Comparison of ENCODE assay signal across 8 cellular contexts in genomic region chr16:2532494-2533141, GRCh38. TPM values are rescaled to one million over a fixed set of nuclear protein-coding genes. Genes with fewer than 3 reads are reported as not detected.
DNase-seq lines count a peak whose midpoint lies in the region; ATAC-seq, FAIRE-seq and TF ChIP-seq lines count a peak whose summit lies in the region.

No MANE protein-coding gene starts in this region.

- no peaks in the 10 kb centered on the region for H3K9me3 Mint-ChIP-seq in activated T-cell treated with anti-CD3 and anti-CD28 coated beads, Interleukin-2, amount 50 U/mL, for 4 hours
- H3K9me3 Mint-ChIP-seq in naive B cell: no peaks in the 10 kb centered on the region

- peaks cover 14 to 44% (median 43%) of the 10 kb centered on the region in 4 donors for H3K4me1 ChIP-seq in esophagus muscularis mucosa
- H3K4me1 ChIP-seq in thoracic aorta (ENCODE audit: control insufficient read depth in 1 of 2, low read depth in 2 of 2): peaks cover 10 to 26% of the 10 kb centered on the region in 2 donors

- WGBS in esophagus muscularis mucosa: 3% methylated on average over 32 of the region's 37 CpGs

- peak overlapping the region; percentile 90 for H3K4me3 Mint-ChIP-seq in activated T-cell treated with anti-CD3 and anti-CD28 coated beads, Interleukin-2, amount 50 U/mL, for 4 hours
- peak overlapping the region; percentile 91 to 99 (median 97) for H3K4me3 Mint-ChIP-seq in naive B cell

- FAIRE-seq in GM18507 (lab: Jason Lieb, UNC): peak; percentile 76

- H3K27me3 Mint-ChIP-seq in activated T-cell treated with anti-CD3 and anti-CD28 coated beads, Interleukin-2, amount 50 U/mL, for 4 hours (ENCODE audit: low read depth): no peaks in the 10 kb centered on the region
- no peaks in the 10 kb centered on the region for H3K27me3 Mint-ChIP-seq in naive B cell

- H3K27ac ChIP-seq in 22Rv1 (peak overlapping the region; percentile 89), esophagus muscularis mucosa (replicated peaks in 1 of 4) (peak overlapping the region; percentile 95 to 98 (median 96)), thoracic aorta (peak overlapping the region; percentile 93 to 99)

- H3K9me3 ChIP-seq in esophagus muscularis mucosa (no peaks in the 10 kb centered on the region), thoracic aorta (no peaks in the 10 kb centered on the region)

- TF ChIP-seq EP300 in esophagus muscularis mucosa (IDR thresholded peaks at IDR 0.05): no peak

- H3K4me1 Mint-ChIP-seq in activated T-cell treated with anti-CD3 and anti-CD28 coated beads, Interleukin-2, amount 50 U/mL, for 4 hours (ENCODE audit: low read depth): peaks cover 23% of the 10 kb centered on the region
- H3K4me1 Mint-ChIP-seq in naive B cell: peaks cover 27 to 35% (median 34%) of the 10 kb centered on the region in 3 donors

- H3K36me3 Mint-ChIP-seq in activated T-cell treated with anti-CD3 and anti-CD28 coated beads, Interleukin-2, amount 50 U/mL, for 4 hours (ENCODE audit: insufficient read depth): no peaks in the 10 kb centered on the region
- no peaks in the 10 kb centered on the region for H3K36me3 Mint-ChIP-seq in naive B cell

- ATAC-seq in activated T-cell treated with anti-CD3 and anti-CD28 coated beads, Interleukin-2, amount 50 U/mL, for 4 hours: peak; percentile 11 to 16
- ATAC-seq in naive B cell (ENCODE audit: low read depth in 2 of 2): peak; percentile 29 to 30
- no peak for ATAC-seq in thoracic aorta (ENCODE audit: insufficient number of reproducible peaks, low FRiP score, low read depth)
- ATAC-seq in HG03442 (IDR thresholded peaks at IDR 0.05; ENCODE audit: unreplicated experiment): no peak

- TF ChIP-seq POLR2A in esophagus muscularis mucosa (IDR thresholded peaks at IDR 0.05; ENCODE audit: low read depth): no peak

- DNase-seq in GM18507 (ENCODE audit: extremely low spot score, insufficient read length, low read depth) (no peak), NCI-H526 treated with DMSO at 0.1 percent for 48 hours (lab: John Stamatoyannopoulos, UW) (peak; percentile 34), esophagus muscularis mucosa (ENCODE audit: extremely low spot score) (no peak), naive B cell (peak; percentile 77), thoracic aorta (ENCODE audit: low spot score) (no peak)
- DNase-seq in activated T-cell treated with anti-CD3 and anti-CD28 coated beads, Interleukin-2, amount 50 U/mL, for 4 hours: peak; percentile 21

- H3K4me3 ChIP-seq in esophagus muscularis mucosa: peak overlapping the region; percentile 66 to 71 (median 70)
- peak overlapping the region; percentile 83 for H3K4me3 ChIP-seq in thoracic aorta

- peak overlapping the region; percentile 99 to 100 (median 100) for H3K27ac Mint-ChIP-seq in naive B cell

- intact Hi-C loops in esophagus muscularis mucosa (cut with DNase I): no loop called here

- H3K27me3 ChIP-seq in esophagus muscularis mucosa: no peaks in the 10 kb centered on the region
- H3K27me3 ChIP-seq in thoracic aorta (replicated peaks; ENCODE audit: insufficient read depth): no peaks in the 10 kb centered on the region

- TF ChIP-seq CTCF in 22Rv1 (IDR thresholded peaks at IDR 0.05): no peak
- TF ChIP-seq CTCF in esophagus muscularis mucosa (IDR thresholded peaks at IDR 0.05): no peak
- TF ChIP-seq CTCF in thoracic aorta (IDR thresholded peaks at IDR 0.05): no peak

- H3K36me3 ChIP-seq in esophagus muscularis mucosa (peaks cover 14 to 29% (median 23%) of the 10 kb centered on the region in 4 donors), thoracic aorta (peaks cover 20% of the 10 kb centered on the region)

RNA-seq across cellular contexts. Expression of gene CEMP1, which starts 1.4 kb away (rescaled TPM):
- total RNA-seq in activated T-cell treated with anti-CD3 and anti-CD28 coated beads, Interleukin-2, amount 50 U/mL, for 4 hours: under 1 TPM; 0.16 to 0.60 (median 0.38) TPM
- total RNA-seq in esophagus muscularis mucosa (not detected), thoracic aorta (under 1 TPM in 1 of 2 donors, not detected in 1; 0.63 TPM)
- polyA plus RNA-seq in naive B cell (ENCODE audit: low read depth in 6 of 6): 1 to 10 TPM; 2.4 to 5.7 (median 3.5) TPM

RNA-seq across cellular contexts. Expression of gene PDPK1, which starts 5.2 kb away (rescaled TPM):
- 10 to 100 TPM; 47.1 to 55.3 (median 54.3) TPM for total RNA-seq in activated T-cell treated with anti-CD3 and anti-CD28 coated beads, Interleukin-2, amount 50 U/mL, for 4 hours
- total RNA-seq in esophagus muscularis mucosa (10 to 100 TPM; 28.3 to 45.7 (median 35.0) TPM), thoracic aorta (10 to 100 TPM; 31.9 to 44.3 TPM)
- polyA plus RNA-seq in naive B cell (ENCODE audit: low read depth in 6 of 6): 10 to 100 TPM; 16.7 to 44.8 (median 38.9) TPM

RNA-seq across cellular contexts. Expression of gene AMDHD2, which starts 12.4 kb away (rescaled TPM):
- 10 to 100 TPM; 32.0 to 35.3 (median 35.0) TPM for total RNA-seq in activated T-cell treated with anti-CD3 and anti-CD28 coated beads, Interleukin-2, amount 50 U/mL, for 4 hours
- total RNA-seq in esophagus muscularis mucosa: 10 to 100 TPM; 20.0 to 33.2 (median 26.4) TPM
- polyA plus RNA-seq in naive B cell (ENCODE audit: low read depth in 6 of 6): 10 to 100 TPM; 17.6 to 24.0 (median 20.5) TPM
- total RNA-seq in thoracic aorta: 10 to 100 TPM; 42.6 to 67.0 TPM

RNA-seq across cellular contexts. Expression of gene ATP6V0C, which starts 18.9 kb away (rescaled TPM):
- total RNA-seq in activated T-cell treated with anti-CD3 and anti-CD28 coated beads, Interleukin-2, amount 50 U/mL, for 4 hours: 100 to 1,000 TPM; 184 to 198 (median 188) TPM
- total RNA-seq in esophagus muscularis mucosa (10 to 100 TPM; 42.8 to 85.0 (median 69.0) TPM), thoracic aorta (10 to 100 TPM; 42.5 to 51.3 TPM)
- 100 to 1,000 TPM in 3 of 6 donors, 10 to 100 TPM in 3; 75.4 to 114 (median 98.1) TPM for polyA plus RNA-seq in naive B cell (ENCODE audit: low read depth in 6 of 6)

RNA-seq across cellular contexts. Expression of gene TBC1D24, which starts 57.7 kb away (rescaled TPM):
- total RNA-seq in activated T-cell treated with anti-CD3 and anti-CD28 coated beads, Interleukin-2, amount 50 U/mL, for 4 hours: 10 to 100 TPM; 25.0 to 27.2 (median 26.3) TPM
- 10 to 100 TPM in 2 of 4 donors, 1 to 10 TPM in 2; 7.0 to 14.1 (median 11.5) TPM for total RNA-seq in esophagus muscularis mucosa
- polyA plus RNA-seq in naive B cell (ENCODE audit: low read depth in 6 of 6): 1 to 10 TPM in 4 of 6 donors, under 1 TPM in 2; 0.22 to 3.3 (median 2.5) TPM
- 10 to 100 TPM; 14.5 to 15.0 TPM for total RNA-seq in thoracic aorta

Comparison
In these comparisons a context has a peak if more than half of its experiments do, and no peak if none do; other contexts are left out.
1. DNase-seq: peak in NCI-H526 treated with DMSO at 0.1 percent for 48 hours (single experiment), activated T-cell treated with anti-CD3 and anti-CD28 coated beads, Interleukin-2, amount 50 U/mL, for 4 hours (single experiment) and naive B cell (single experiment); none in GM18507 (single experiment), esophagus muscularis mucosa (single experiment) and thoracic aorta (single experiment).
2. ATAC-seq: peak in activated T-cell treated with anti-CD3 and anti-CD28 coated beads, Interleukin-2, amount 50 U/mL, for 4 hours (2 of 2) and naive B cell (2 of 2); none in thoracic aorta (single experiment) and HG03442 (single experiment).
3. Peak in every context shown above with its lines, with median percentiles within 50 percentile points of each other: H3K27ac ChIP-seq.